ENCODE assay signal across 1 cellular context in the genomic region with DNA sequence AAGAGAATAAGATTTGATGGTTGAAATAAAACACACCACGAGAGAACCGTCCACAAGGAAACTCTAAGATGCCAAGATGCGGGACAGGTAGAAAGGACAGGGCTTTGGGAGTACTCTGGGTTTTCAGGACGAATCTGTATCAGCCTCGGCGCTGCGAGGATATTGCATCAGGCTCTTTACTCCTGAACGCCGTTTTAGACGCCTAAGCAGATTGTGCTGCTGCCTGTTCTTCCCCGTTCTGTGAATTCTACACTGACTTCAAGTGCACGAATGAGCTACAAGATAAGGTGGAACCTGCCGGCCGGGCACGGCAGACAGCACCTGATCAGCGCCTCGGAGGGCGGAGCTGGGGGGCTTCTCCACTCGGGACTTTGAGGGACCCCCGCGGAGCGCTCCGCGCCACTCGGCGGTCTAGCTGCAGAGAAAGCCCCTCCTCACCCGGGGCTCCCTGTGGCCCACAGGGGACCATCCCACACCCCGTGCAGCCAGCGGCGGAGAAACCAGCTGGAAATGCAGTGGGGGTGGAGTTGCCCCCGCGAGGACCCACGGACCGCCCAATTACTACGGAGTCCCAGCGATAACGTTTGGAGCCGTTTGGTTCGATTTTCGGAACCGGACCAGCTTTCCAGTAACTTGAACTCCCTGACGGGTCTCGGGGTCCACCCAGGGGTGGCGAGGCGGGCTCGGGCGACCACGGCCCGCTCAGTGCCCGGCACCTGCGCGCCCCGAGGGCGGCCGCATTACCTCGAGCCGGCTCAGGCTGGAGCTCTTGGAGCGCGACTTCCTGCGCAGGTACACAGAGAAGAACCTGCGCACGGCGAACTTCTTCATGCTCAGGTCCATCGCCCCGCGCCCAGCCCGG.
A peak's percentile ranks its signal among the peaks of the same experiment; 100 is the strongest.
TF ChIP-seq lines count a peak whose summit lies in the region.

No MANE protein-coding gene starts in this region.

TF ChIP-seq in SK-N-SH, 30 proteins besides CTCF, POLR2A, EP300 and RAD21:
- no peak for TF ChIP-seq GATA2 (CRISPR knock-in tag; IDR thresholded peaks at IDR 0.05)
- TF ChIP-seq NRF1 (IDR thresholded peaks at IDR 0.05; ENCODE audit: low read depth, low read length): peak; percentile 45; the same call in 1 of the 2 replicates
- TF ChIP-seq SIN3A (IDR thresholded peaks at IDR 0.05; ENCODE audit: borderline replicate concordance, low read depth, low read length): peak; percentile 67; the same call in 1 of the 2 replicates
- TF ChIP-seq MAX (IDR thresholded peaks at IDR 0.05; ENCODE audit: low read depth): 0 out of 2 replicates have a peak, but pooled peaks have one; percentile 8
